Comparison of ENCODE assay signal across 8 cellular contexts in genomic region chr11:34105079-34105956, GRCh38. TPM values are rescaled to one million over a fixed set of nuclear protein-coding genes. Genes with fewer than 3 reads are reported as not detected.
DNase-seq lines count a peak whose midpoint lies in the region; ATAC-seq, FAIRE-seq and TF ChIP-seq lines count a peak whose summit lies in the region.

Gene NAT10, plus strand, starts transcription at chr11:34105629. Its CDS starts 2,597 bp downstream, at chr11:34108226.

- no peaks in the 10 kb centered on the region for H3K9me3 ChIP-seq in BE2C
- no peaks in the 10 kb centered on the region for H3K9me3 ChIP-seq in kidney (ENCODE audit: control insufficient read depth in 1 of 2, low read length in 2 of 2)

- intact Hi-C loops in kidney (cut with DNase I) = no loop called here

- peaks cover 11% of the 10 kb centered on the region for H3K36me3 ChIP-seq in BE2C
- peaks cover 9 to 23% of the 10 kb centered on the region in 2 donors for H3K36me3 ChIP-seq in kidney (ENCODE audit: control insufficient read depth in 1 of 2, insufficient read depth in 2 of 2, low read length in 2 of 2)

- TF ChIP-seq POLR2A in GM19193 (IDR thresholded peaks at IDR 0.05; ENCODE audit: extremely low read depth, insufficient read depth, insufficient read length) = peak; percentile 96

- no peak for FAIRE-seq in kidney (lab: Jason Lieb, UNC)

- ATAC-seq in HG03439 (IDR thresholded peaks at IDR 0.05; ENCODE audit: unreplicated experiment) = peak; percentile 89

- no peaks in the 10 kb centered on the region for H3K27me3 ChIP-seq in BE2C

- DNase-seq in BE2C = peak; percentile 92
- peak; percentile 90 for DNase-seq in NCI-H510A (lab: John Stamatoyannopoulos, UW)
- DNase-seq in activated CD4-positive, alpha-beta T cell treated with anti-CD3 and anti-CD28 coated beads for 1 hour = peak; percentile 98
- DNase-seq in cerebellum (ENCODE audit: low spot score) = peak; percentile 92
- peak; percentile 98 for DNase-seq in kidney
- peak; percentile 97 for DNase-seq in stimulated activated CD4-positive, alpha-beta T cell treated with anti-CD3 and anti-CD28 coated beads, Interleukin-15, amount 100 ng/mL, for 24 hours

- H3K4me3 ChIP-seq in BE2C (ENCODE audit: low read depth, low read length) (peak within 1 kb of the TSS; percentile 86), kidney (ENCODE audit: low read length in 2 of 2) (peak within 1 kb of the TSS; percentile 95)

- peak within 1 kb of the TSS; percentile 97 to 99 for H3K9ac ChIP-seq in kidney (ENCODE audit: low read length in 2 of 2)

- peak within 1 kb of the TSS; percentile 89 to 93 for H3K27ac ChIP-seq in kidney (ENCODE audit: low read depth in 2 of 2, low read length in 2 of 2)

- H3K4me1 ChIP-seq in BE2C (no peaks in the 10 kb centered on the region), kidney (ENCODE audit: control insufficient read depth in 1 of 2, insufficient read depth in 1 of 2, low read depth in 1 of 2, low read length in 2 of 2) (peaks cover 0 to 8% of the 10 kb centered on the region in 2 donors)

- TF ChIP-seq CTCF in BE2C (IDR thresholded peaks at IDR 0.05; ENCODE audit: low read depth, low read length) (no peak; the same call in 1 of the 2 replicates), kidney (IDR thresholded peaks at IDR 0.05; ENCODE audit: borderline replicate concordance, extremely low read depth, insufficient read depth) (peak; percentile 1)

RNA-seq across cellular contexts. Expression of gene NAT10, which starts in this region (rescaled TPM):
- polyA plus RNA-seq in BE2C (2012; ENCODE audit: insufficient read depth, insufficient read length, low read depth) = 33.7 TPM
- total RNA-seq in cerebellum (19.9 TPM), kidney (43.1 TPM)
- 24.1 TPM for polyA plus RNA-seq in kidney (ENCODE audit: insufficient read depth, low read depth, low replicate concordance)

Comparison
In these comparisons a context has a peak if more than half of its experiments do, and no peak if none do; other contexts are left out.
1. Peak in every context shown above with its lines: DNase-seq, ATAC-seq, H3K4me3 ChIP-seq and H3K27ac ChIP-seq.